ENCODE assay signal across 1 cellular context in genomic region chr11:126138636-126139540, GRCh38.
TF ChIP-seq lines count a peak whose summit lies in the region.

No MANE protein-coding gene starts in this region.

TF ChIP-seq in GM23338, 12 proteins besides CTCF, POLR2A, EP300 and RAD21 (continued from another document):
- TF ChIP-seq ZNF462 (CRISPR knock-in tag; IDR thresholded peaks at IDR 0.05) (peak; percentile 19; the same call in 1 of the 2 replicates), ZNF331 (CRISPR knock-in tag; IDR thresholded peaks at IDR 0.05; ENCODE audit: low read depth) (no peak), REST (IDR thresholded peaks at IDR 0.05; ENCODE audit: unreplicated experiment) (no peak), CREB1 (CRISPR knock-in tag; IDR thresholded peaks at IDR 0.05; ENCODE audit: low read depth) (no peak), STAT1 (IDR thresholded peaks at IDR 0.05; ENCODE audit: unreplicated experiment) (no peak), EZH2phosphoT487 (IDR thresholded peaks at IDR 0.05; ENCODE audit: unreplicated experiment) (no peak), EZH2 (IDR thresholded peaks at IDR 0.05; ENCODE audit: low read depth, unreplicated experiment) (no peak)
- TF ChIP-seq, protein P1, sequence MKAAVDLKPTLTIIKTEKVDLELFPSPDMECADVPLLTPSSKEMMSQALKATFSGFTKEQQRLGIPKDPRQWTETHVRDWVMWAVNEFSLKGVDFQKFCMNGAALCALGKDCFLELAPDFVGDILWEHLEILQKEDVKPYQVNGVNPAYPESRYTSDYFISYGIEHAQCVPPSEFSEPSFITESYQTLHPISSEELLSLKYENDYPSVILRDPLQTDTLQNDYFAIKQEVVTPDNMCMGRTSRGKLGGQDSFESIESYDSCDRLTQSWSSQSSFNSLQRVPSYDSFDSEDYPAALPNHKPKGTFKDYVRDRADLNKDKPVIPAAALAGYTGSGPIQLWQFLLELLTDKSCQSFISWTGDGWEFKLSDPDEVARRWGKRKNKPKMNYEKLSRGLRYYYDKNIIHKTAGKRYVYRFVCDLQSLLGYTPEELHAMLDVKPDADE (IDR thresholded peaks at IDR 0.05): peak; percentile 33; the same call in 1 of the 2 replicates
